14 cellular contexts compared by ENCODE assay signal in genomic region chr9:133427658-133428348, GRCh38. TPM values are rescaled to one million over a fixed set of nuclear protein-coding genes. Genes with fewer than 3 reads are reported as not detected.
DNase-seq lines count a peak whose midpoint lies in the region; ATAC-seq and TF ChIP-seq lines count a peak whose summit lies in the region.
"Had no signal": no experiment of that assay in that cellular context is flagged by ENCODE, and none has a peak within 500 bp of the region (broad histone marks: within the 10 kb centered on the region; RNA-seq: fewer than 3 reads in every experiment).

No MANE protein-coding gene starts in this region.

- peaks cover 2% of the 10 kb centered on the region for H3K4me1 Mint-ChIP-seq in glutamatergic neuron (ENCODE audit: low read depth, unreplicated experiment)

- DNase-seq in DMS53 (lab: John Stamatoyannopoulos, UW): peak; percentile 51
- DNase-seq in DMS53 treated with DMSO at 0.1 percent for 48 hours (lab: John Stamatoyannopoulos, UW; ENCODE audit: unreplicated experiment): no peak
- DNase-seq in NT2/D1 (ENCODE audit: low read depth, low spot score): no peak
- no peak for DNase-seq in glutamatergic neuron
- DNase-seq in mucosa of gallbladder (ENCODE audit: low spot score): no peak
- no peak for DNase-seq in upper lobe of right lung
- DNase-seq in LoVo (ENCODE audit: low spot score): no peak
- DNase-seq: activated CD4-positive, CD25-positive, alpha-beta regulatory T cell treated with anti-CD3 and anti-CD28 coated beads, Interleukin-2, amount 50 U/mL, for 72 hours; caudate nucleus; DND-41; HCEC 1CT; SJCRH30 had no signal

- H3K27me3 Mint-ChIP-seq in glutamatergic neuron (ENCODE audit: unreplicated experiment): no peaks in the 10 kb centered on the region

- H3K4me3 ChIP-seq in NT2/D1 (ENCODE audit: insufficient read length, low read depth): peak overlapping the region; percentile 31
- H3K4me3 ChIP-seq in parathyroid adenoma (ENCODE audit: low read depth, low read length): no peak overlapping the region
- no peak overlapping the region for H3K4me3 ChIP-seq in upper lobe of right lung
- H3K4me3 ChIP-seq: SJCRH30 had no signal

- H3K36me3 Mint-ChIP-seq in glutamatergic neuron (ENCODE audit: unreplicated experiment): peaks cover 6% of the 10 kb centered on the region

- H3K4me2 ChIP-seq in parathyroid adenoma (ENCODE audit: low read length): peak overlapping the region; percentile 72

- H3K27me3 ChIP-seq in NT2/D1 (ENCODE audit: insufficient read depth, insufficient read length): peaks cover 4% of the 10 kb centered on the region
- no peaks in the 10 kb centered on the region for H3K27me3 ChIP-seq in parathyroid adenoma (ENCODE audit: control insufficient read depth, insufficient read depth, low read length)
- H3K27me3 ChIP-seq in upper lobe of right lung: peaks cover 29% of the 10 kb centered on the region
- H3K27me3 ChIP-seq: SJCRH30 had no signal

- no peaks in the 10 kb centered on the region for H3K79me2 ChIP-seq in parathyroid adenoma

- H3K36me3 ChIP-seq in NT2/D1 (ENCODE audit: insufficient read depth, insufficient read length, low read length) (peaks cover 18% of the 10 kb centered on the region), parathyroid adenoma (ENCODE audit: control insufficient read depth, insufficient read depth, low read length) (no peaks in the 10 kb centered on the region), upper lobe of right lung (no peaks in the 10 kb centered on the region)
- H3K36me3 ChIP-seq: SJCRH30, transverse colon had no signal

- H3K9ac ChIP-seq in NT2/D1 (ENCODE audit: insufficient read length, low read depth): peak overlapping the region; percentile 81
- no peak overlapping the region for H3K9ac ChIP-seq in parathyroid adenoma

- no peak overlapping the region for H3K27ac Mint-ChIP-seq in glutamatergic neuron (ENCODE audit: unreplicated experiment)

- no peak for TF ChIP-seq CTCF in glutamatergic neuron (IDR thresholded peaks at IDR 0.05; ENCODE audit: partially characterized antibody, unreplicated experiment)
- no peak for TF ChIP-seq CTCF in parathyroid adenoma (IDR thresholded peaks at IDR 0.05)
- TF ChIP-seq CTCF in upper lobe of right lung (IDR thresholded peaks at IDR 0.05): no peak

- H3K4me1 ChIP-seq in NT2/D1 (ENCODE audit: insufficient read depth, insufficient read length) (peaks cover 6% of the 10 kb centered on the region), parathyroid adenoma (no peaks in the 10 kb centered on the region), upper lobe of right lung (peaks cover 3% of the 10 kb centered on the region)
- H3K4me1 ChIP-seq: SJCRH30 had no signal

- intact Hi-C loops in upper lobe of right lung (cut with DNase I): no loop called here

- H3K4me3 Mint-ChIP-seq in glutamatergic neuron (ENCODE audit: unreplicated experiment): peak overlapping the region; percentile 81

- H2AFZ ChIP-seq in parathyroid adenoma: peak overlapping the region; percentile 46

- peaks cover 4% of the 10 kb centered on the region for H3K9me3 Mint-ChIP-seq in glutamatergic neuron (ENCODE audit: unreplicated experiment)

- H3K9me3 ChIP-seq in NT2/D1 (ENCODE audit: insufficient read depth, low read length): no peaks in the 10 kb centered on the region; the same call in 1 of the 2 replicates
- H3K9me3 ChIP-seq in parathyroid adenoma (ENCODE audit: control insufficient read depth, low read length): no peaks in the 10 kb centered on the region
- H3K9me3 ChIP-seq in upper lobe of right lung: no peaks in the 10 kb centered on the region
- H3K9me3 ChIP-seq: SJCRH30, transverse colon had no signal

- H3K27ac ChIP-seq in parathyroid adenoma (peak overlapping the region; percentile 51), upper lobe of right lung (no peak overlapping the region)
- H3K27ac ChIP-seq: SJCRH30, transverse colon had no signal

- no peak for ATAC-seq in upper lobe of right lung

RNA-seq across cellular contexts. Expression of gene ADAMTS13, which starts 5.6 kb away (rescaled TPM):
- total RNA-seq in glutamatergic neuron (ENCODE audit: unreplicated experiment): 27.9 TPM
- 7.1 TPM for total RNA-seq in mucosa of gallbladder
- 2.0 TPM for total RNA-seq in upper lobe of right lung

RNA-seq across cellular contexts. Expression of gene REXO4, which starts 10.0 kb away (rescaled TPM):
- total RNA-seq in glutamatergic neuron (ENCODE audit: unreplicated experiment) (20.4 TPM), mucosa of gallbladder (27.5 TPM), upper lobe of right lung (22.6 TPM)

RNA-seq across cellular contexts. Expression of gene CACFD1, which starts 32.0 kb away (rescaled TPM):
- total RNA-seq in glutamatergic neuron (ENCODE audit: unreplicated experiment) (45.4 TPM), mucosa of gallbladder (79.3 TPM), upper lobe of right lung (39.8 TPM)

RNA-seq across cellular contexts. Expression of gene SLC2A6, which starts 51.1 kb away (rescaled TPM):
- total RNA-seq in glutamatergic neuron (ENCODE audit: unreplicated experiment): 104 TPM
- total RNA-seq in mucosa of gallbladder: 18.4 TPM
- 11.4 TPM for total RNA-seq in upper lobe of right lung

RNA-seq across cellular contexts. Expression of gene STKLD1, which starts 51.6 kb away (rescaled TPM):
- total RNA-seq in glutamatergic neuron (ENCODE audit: unreplicated experiment): 2.6 TPM
- 1.1 TPM for total RNA-seq in mucosa of gallbladder
- total RNA-seq in upper lobe of right lung: 1.2 TPM
